In the genomic region with DNA sequence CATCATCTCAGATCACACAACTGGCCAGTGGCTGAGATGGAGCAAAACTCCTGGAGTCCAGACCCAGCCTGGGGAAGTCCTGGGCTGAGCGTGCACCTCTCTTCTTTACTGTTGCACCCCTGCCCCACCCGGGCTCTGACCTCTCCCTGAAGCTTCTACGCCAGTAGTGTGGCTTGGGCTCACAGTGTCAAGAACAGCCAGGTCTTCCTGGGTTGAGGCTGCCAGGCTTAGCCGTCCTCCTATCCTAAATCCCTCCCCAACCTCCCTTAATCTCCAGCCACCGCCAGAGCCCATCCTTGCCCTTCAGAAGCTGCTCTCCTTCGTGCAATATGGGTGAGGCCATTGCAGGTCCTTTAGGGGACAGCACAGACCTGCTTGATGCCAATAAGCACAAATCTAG, we compare ENCODE assay signal across 22 cellular contexts.
"Had no signal": no experiment of that assay in that cellular context is flagged by ENCODE, and none has a peak within 500 bp of the region (broad histone marks: within the 10 kb centered on the region; RNA-seq: fewer than 3 reads in every experiment).

No MANE protein-coding gene starts in this region.

- FAIRE-seq: frontal cortex, kidney had no signal

- DNase-seq: cortex of kidney; effector CD4-positive, alpha-beta T cell; head of caudate nucleus; kidney; mesenchymal stem cell; midbrain; naive thymus-derived CD8-positive, alpha-beta T cell; psoas muscle; stimulated activated CD4-positive, alpha-beta T cell treated with anti-CD3 and anti-CD28 coated beads, Interleukin-2, amount 100 ng/mL, for 24 hours; stimulated activated CD4-positive, alpha-beta T cell treated with anti-CD3 and anti-CD28 coated beads, Interleukin-4, amount 100 ng/mL, for 24 hours; stimulated activated naive CD4-positive, alpha-beta T cell treated with Interleukin-2 at 50 U/mL for 16 hours; stomach; thyroid gland; trophoblast cell had no signal

- H3K4me2 ChIP-seq: smooth muscle cell had no signal

- H3K36me3 Mint-ChIP-seq: naive thymus-derived CD8-positive, alpha-beta T cell; stimulated activated effector memory CD8-positive, alpha-beta T cell treated with anti-CD3 and anti-CD28 coated beads, Interleukin-12 subunit alpha, Interleukin-12 subunit beta, amount 100 ng/mL, for 72 hours had no signal

- H3K4me1 Mint-ChIP-seq: naive thymus-derived CD8-positive, alpha-beta T cell; stimulated activated effector memory CD8-positive, alpha-beta T cell treated with anti-CD3 and anti-CD28 coated beads, Interleukin-12 subunit alpha, Interleukin-12 subunit beta, amount 100 ng/mL, for 72 hours had no signal

- H3K9me3 Mint-ChIP-seq: naive thymus-derived CD8-positive, alpha-beta T cell; neural crest cell; stimulated activated effector memory CD8-positive, alpha-beta T cell treated with anti-CD3 and anti-CD28 coated beads, Interleukin-12 subunit alpha, Interleukin-12 subunit beta, amount 100 ng/mL, for 72 hours had no signal

- H3K27me3 ChIP-seq: cardiac muscle cell, dorsolateral prefrontal cortex, right lobe of liver, stomach, thyroid gland had no signal

- H3K4me1 ChIP-seq: stomach, thyroid gland had no signal

- H3K36me3 ChIP-seq: cardiac muscle cell, right lobe of liver, stomach, thyroid gland had no signal

- H3K27ac ChIP-seq: cardiac muscle cell, dorsolateral prefrontal cortex, psoas muscle, right lobe of liver, stomach, thyroid gland had no signal

- H3K27ac Mint-ChIP-seq: stimulated activated effector memory CD8-positive, alpha-beta T cell treated with anti-CD3 and anti-CD28 coated beads, Interleukin-12 subunit alpha, Interleukin-12 subunit beta, amount 100 ng/mL, for 72 hours had no signal

- H3K4me3 ChIP-seq: cardiac muscle cell, psoas muscle, right lobe of liver, smooth muscle cell, stomach, thyroid gland had no signal

- ATAC-seq: left lobe of liver; naive thymus-derived CD8-positive, alpha-beta T cell; psoas muscle; right lobe of liver; stimulated activated effector memory CD8-positive, alpha-beta T cell treated with anti-CD3 and anti-CD28 coated beads, Interleukin-12 subunit alpha, Interleukin-12 subunit beta, amount 100 ng/mL, for 72 hours had no signal

- H3K4me3 Mint-ChIP-seq: naive thymus-derived CD8-positive, alpha-beta T cell; neural crest cell; stimulated activated effector memory CD8-positive, alpha-beta T cell treated with anti-CD3 and anti-CD28 coated beads, Interleukin-12 subunit alpha, Interleukin-12 subunit beta, amount 100 ng/mL, for 72 hours had no signal

- H3K9me3 ChIP-seq: psoas muscle, right lobe of liver, stomach, thyroid gland had no signal
